In genomic region chr12:107309020-107309419, GRCh38 we compare ENCODE assay signal across 23 cellular contexts.
A peak's percentile ranks its signal among the peaks of the same experiment; 100 is the strongest.
DNase-seq lines count a peak whose midpoint lies in the region; ATAC-seq lines count a peak whose summit lies in the region.
"Had no signal": no experiment of that assay in that cellular context is flagged by ENCODE, and none has a peak within 500 bp of the region (broad histone marks: within the 10 kb centered on the region; RNA-seq: fewer than 3 reads in every experiment).

No MANE protein-coding gene starts in this region.

- DNase-seq in activated effector memory CD4-positive, alpha-beta T cell treated with Interleukin-2 at 50 U/mL for 16 hours: peak; percentile 11
- DNase-seq in activated effector memory CD4-positive, alpha-beta T cell treated with anti-CD3 and anti-CD28 coated beads, Interleukin-2, amount 50 U/mL, for 16 hours: no peak
- DNase-seq in KBM-7 (peak; percentile 12), DMS79 treated with DMSO at 0.1 percent for 48 hours (lab: John Stamatoyannopoulos, UW) (no peak), DMS 273 (lab: John Stamatoyannopoulos, UW; ENCODE audit: unreplicated experiment) (no peak)
- DNase-seq in stimulated activated naive CD8-positive, alpha-beta T cell treated with anti-CD3 and anti-CD28 coated beads, Interleukin-15, amount 100 ng/mL, for 72 hours: no peak
- DNase-seq: activated CD4-positive, alpha-beta T cell treated with anti-CD3 and anti-CD28 coated beads, Interleukin-2, amount 50 U/mL, for 1 hour; activated T-cell treated with anti-CD3 and anti-CD28 coated beads, Interleukin-2, amount 50 U/mL, for 1 hour; cerebellar nuclear complex; DMS53; erythroblast; foreskin fibroblast; left lung; NCI-H1694; right lobe of liver; upper lobe of left lung had no signal

- H3K36me3 Mint-ChIP-seq in activated T-helper 17 cell treated with anti-CD3 and anti-CD28 coated beads, Interleukin-2, amount 50 U/mL, for 72 hours (ENCODE audit: low read depth): no peaks in the 10 kb centered on the region
- H3K36me3 Mint-ChIP-seq: activated naive CD8-positive, alpha-beta T cell; mesothelial cell of epicardium had no signal

- no peak overlapping the region for H3K4me3 Mint-ChIP-seq in activated T-helper 17 cell treated with anti-CD3 and anti-CD28 coated beads, Interleukin-2, amount 50 U/mL, for 72 hours
- peak overlapping the region in 1 of 2 donors; percentile 8 for H3K4me3 Mint-ChIP-seq in stimulated activated naive CD8-positive, alpha-beta T cell treated with anti-CD3 and anti-CD28 coated beads, Interleukin-15, amount 100 ng/mL, for 72 hours
- H3K4me3 Mint-ChIP-seq: activated naive CD8-positive, alpha-beta T cell; mesothelial cell of epicardium; neural crest cell had no signal

- peak overlapping the region; percentile 32 for H3K27ac Mint-ChIP-seq in activated T-helper 17 cell treated with anti-CD3 and anti-CD28 coated beads, Interleukin-2, amount 50 U/mL, for 72 hours
- H3K27ac Mint-ChIP-seq in stimulated activated naive CD8-positive, alpha-beta T cell treated with anti-CD3 and anti-CD28 coated beads, Interleukin-15, amount 100 ng/mL, for 72 hours: no peak overlapping the region
- H3K27ac Mint-ChIP-seq: activated naive CD8-positive, alpha-beta T cell; mesothelial cell of epicardium had no signal

- H3K27me3 Mint-ChIP-seq in activated T-helper 17 cell treated with anti-CD3 and anti-CD28 coated beads, Interleukin-2, amount 50 U/mL, for 72 hours: no peaks in the 10 kb centered on the region
- no peaks in the 10 kb centered on the region for H3K27me3 Mint-ChIP-seq in stimulated activated naive CD8-positive, alpha-beta T cell treated with anti-CD3 and anti-CD28 coated beads, Interleukin-15, amount 100 ng/mL, for 72 hours
- H3K27me3 Mint-ChIP-seq: activated naive CD8-positive, alpha-beta T cell had no signal

- in situ Hi-C loops in KBM-7 (cut with MboI; ENCODE audit: low pct_unique_long_range_greater_than_20kb, low sequenced_read_pairs): no loop called here

- no peaks in the 10 kb centered on the region for H3K9me3 Mint-ChIP-seq in activated T-helper 17 cell treated with anti-CD3 and anti-CD28 coated beads, Interleukin-2, amount 50 U/mL, for 72 hours
- no peaks in the 10 kb centered on the region for H3K9me3 Mint-ChIP-seq in stimulated activated naive CD8-positive, alpha-beta T cell treated with anti-CD3 and anti-CD28 coated beads, Interleukin-15, amount 100 ng/mL, for 72 hours
- H3K9me3 Mint-ChIP-seq: mesothelial cell of epicardium, neural crest cell had no signal

- peaks cover 11% of the 10 kb centered on the region for H3K4me1 Mint-ChIP-seq in activated T-helper 17 cell treated with anti-CD3 and anti-CD28 coated beads, Interleukin-2, amount 50 U/mL, for 72 hours
- H3K4me1 Mint-ChIP-seq in stimulated activated naive CD8-positive, alpha-beta T cell treated with anti-CD3 and anti-CD28 coated beads, Interleukin-15, amount 100 ng/mL, for 72 hours: peaks cover 19% of the 10 kb centered on the region
- H3K4me1 Mint-ChIP-seq: mesothelial cell of epicardium had no signal

- ATAC-seq in activated T-helper 17 cell treated with anti-CD3 and anti-CD28 coated beads, Interleukin-2, amount 50 U/mL, for 72 hours (replicated peaks): peak; percentile 39
- peak; percentile 45 for ATAC-seq in stimulated activated naive CD8-positive, alpha-beta T cell treated with anti-CD3 and anti-CD28 coated beads, Interleukin-15, amount 100 ng/mL, for 72 hours
- no peak for ATAC-seq in GM18909 (IDR thresholded peaks at IDR 0.05; ENCODE audit: poor library complexity, unreplicated experiment)
- ATAC-seq: GM12878, left lung, right lobe of liver, SK-N-SH treated with all-trans-retinoic acid at 6 μM for 48 hours had no signal

Comparison
In these comparisons a context has a peak if more than half of its experiments do, and no peak if none do; other contexts are left out.
1. DNase-seq: peak in activated effector memory CD4-positive, alpha-beta T cell treated with Interleukin-2 at 50 U/mL for 16 hours (single experiment) and KBM-7 (single experiment); none in activated effector memory CD4-positive, alpha-beta T cell treated with anti-CD3 and anti-CD28 coated beads, Interleukin-2, amount 50 U/mL, for 16 hours (single experiment), stimulated activated naive CD8-positive, alpha-beta T cell treated with anti-CD3 and anti-CD28 coated beads, Interleukin-15, amount 100 ng/mL, for 72 hours (0 of 2), DMS79 treated with DMSO at 0.1 percent for 48 hours (single experiment) and DMS 273 (single experiment).